1 cellular context compared by ENCODE assay signal in genomic region chr20:44407402-44408184, GRCh38.
TF ChIP-seq lines count a peak whose summit lies in the region.

No MANE protein-coding gene starts in this region.

TF ChIP-seq in K562, 482 proteins besides CTCF, POLR2A, EP300 and RAD21 (continued from another document and continues in another):
- no peak for TF ChIP-seq TSHZ1 (CRISPR knock-in tag; IDR thresholded peaks at IDR 0.05)
- TF ChIP-seq ID3 (CRISPR knock-in tag; IDR thresholded peaks at IDR 0.05), result no peak
- TF ChIP-seq ID3 (tag; IDR thresholded peaks at IDR 0.05), result no peak
- TF ChIP-seq TCF15 (CRISPR knock-in tag; IDR thresholded peaks at IDR 0.05), result no peak
- TF ChIP-seq USF1 (CRISPR knock-in tag; IDR thresholded peaks at IDR 0.05), result 0 out of 2 replicates have a peak, but pooled peaks have one; percentile 26
- no peak for TF ChIP-seq PRPF4 (IDR thresholded peaks at IDR 0.05; ENCODE audit: insufficient read depth, low read depth, low read length, poor library complexity, severe bottlenecking)
- TF ChIP-seq RNF2 (IDR thresholded peaks at IDR 0.05), result 0 out of 2 replicates have a peak, but pooled peaks have one; percentile 10
- no peak for TF ChIP-seq PBX2 (CRISPR knock-in tag; IDR thresholded peaks at IDR 0.05; ENCODE audit: low read depth)
- peak; percentile 36; the same call in 1 of the 2 replicates for TF ChIP-seq PBX2 (tag; conservative IDR thresholded peaks at IDR 0.05; ENCODE audit: low read depth)
- TF ChIP-seq SRSF3 (IDR thresholded peaks at IDR 0.05; ENCODE audit: insufficient read depth, low read length), result no peak
- no peak for TF ChIP-seq TEAD4 (IDR thresholded peaks at IDR 0.05; ENCODE audit: low read length)
- no peak for TF ChIP-seq TEAD4 (CRISPR knock-in tag; IDR thresholded peaks at IDR 0.05; ENCODE audit: borderline replicate concordance)
- no peak for TF ChIP-seq HOMEZ (CRISPR knock-in tag; IDR thresholded peaks at IDR 0.05)
- TF ChIP-seq CXXC5 (CRISPR knock-in tag; IDR thresholded peaks at IDR 0.05), result peak; percentile 96
- no peak for TF ChIP-seq BCL6 (CRISPR knock-in tag; IDR thresholded peaks at IDR 0.05)
- no peak for TF ChIP-seq CREB3 (tag; conservative IDR thresholded peaks at IDR 0.05; ENCODE audit: low read depth)
- no peak for TF ChIP-seq ZNF212 (CRISPR knock-in tag; IDR thresholded peaks at IDR 0.05)
- no peak for TF ChIP-seq ZEB2 (IDR thresholded peaks at IDR 0.05)
- no peak for TF ChIP-seq ZNF239 (CRISPR knock-in tag; IDR thresholded peaks at IDR 0.05)
- peak; percentile 14 to 39; a peak in 1 of 4 replicates for TF ChIP-seq NRF1 (conservative IDR thresholded peaks at IDR 0.05 in 1 of 2, IDR thresholded peaks at IDR 0.05 in 1 of 2)
- 0 out of 2 replicates have a peak, but pooled peaks have one; percentile 29 for TF ChIP-seq GABPB1 (CRISPR knock-in tag; IDR thresholded peaks at IDR 0.05)
- no peak for TF ChIP-seq CLOCK (CRISPR knock-in tag; IDR thresholded peaks at IDR 0.05; ENCODE audit: borderline replicate concordance)
- 0 out of 2 replicates have a peak, but pooled peaks have one; percentile 10 for TF ChIP-seq JUN (IDR thresholded peaks at IDR 0.05; ENCODE audit: borderline replicate concordance, low read depth, low read length)
- TF ChIP-seq JUN (CRISPR knock-in tag; IDR thresholded peaks at IDR 0.05; ENCODE audit: borderline replicate concordance), result no peak
- TF ChIP-seq ZNF644 (tag; IDR thresholded peaks at IDR 0.05; ENCODE audit: low read depth), result 0 out of 2 replicates have a peak, but pooled peaks have one; percentile 54
- TF ChIP-seq SMAD4 (CRISPR knock-in tag; conservative IDR thresholded peaks at IDR 0.05), result peak; percentile 32; the same call in 1 of the 2 replicates
- TF ChIP-seq EZH2 (IDR thresholded peaks at IDR 0.05; ENCODE audit: borderline replicate concordance, low read depth, low read length), result no peak
- no peak for TF ChIP-seq MLLT1 (IDR thresholded peaks at IDR 0.05)
- no peak for TF ChIP-seq ZMIZ1 (IDR thresholded peaks at IDR 0.05; ENCODE audit: low read depth in 2 of 2, low read length in 2 of 2)
- TF ChIP-seq AFF4 (CRISPR knock-in tag; IDR thresholded peaks at IDR 0.05), result no peak
- no peak for TF ChIP-seq PCBP2 (IDR thresholded peaks at IDR 0.05; ENCODE audit: low read depth, low read length, poor library complexity, severe bottlenecking)
- TF ChIP-seq NR4A1 (CRISPR knock-in tag; IDR thresholded peaks at IDR 0.05), result no peak
- no peak for TF ChIP-seq NR4A1 (tag; IDR thresholded peaks at IDR 0.05)
- TF ChIP-seq RCOR1 (IDR thresholded peaks at IDR 0.05; ENCODE audit: borderline replicate concordance in 1 of 2, low read depth in 2 of 2, low read length in 2 of 2), result peak in 1 of 2 experiments; percentile 72; a peak in 2 of 4 replicates
- no peak for TF ChIP-seq HNRNPUL1 (IDR thresholded peaks at IDR 0.05; ENCODE audit: low read length)
